Comparison of ENCODE assay signal across 22 cellular contexts in the genomic region with DNA sequence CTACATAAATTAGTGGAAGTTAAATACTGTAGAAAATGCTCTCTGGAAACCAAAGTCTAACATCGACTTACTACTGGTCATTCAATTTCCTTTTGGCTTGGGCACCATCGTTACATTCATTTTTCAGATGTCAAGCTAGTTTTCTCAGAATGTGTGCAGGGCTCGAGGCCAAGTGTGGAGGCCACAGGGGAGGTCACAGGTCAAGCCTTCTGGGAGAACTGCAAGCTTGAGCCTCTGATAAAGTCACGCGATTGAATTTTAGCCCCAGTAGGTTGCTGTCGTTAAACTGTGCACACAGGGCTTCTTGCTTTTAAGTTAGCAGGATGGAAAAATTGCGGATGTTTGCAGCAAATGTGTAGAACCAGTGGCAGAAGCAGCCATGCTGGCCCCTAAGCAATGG.
A peak's percentile ranks its signal among the peaks of the same experiment; 100 is the strongest.
DNase-seq lines count a peak whose midpoint lies in the region; ATAC-seq, FAIRE-seq and TF ChIP-seq lines count a peak whose summit lies in the region.
"Had no signal": no experiment of that assay in that cellular context is flagged by ENCODE, and none has a peak within 500 bp of the region (broad histone marks: within the 10 kb centered on the region; RNA-seq: fewer than 3 reads in every experiment).

No MANE protein-coding gene starts in this region.

- H2AFZ ChIP-seq in HepG2 (ENCODE audit: low read length) (no peak overlapping the region), H9 (ENCODE audit: low read length) (no peak overlapping the region)

- H3K23me2 ChIP-seq in H9 (ENCODE audit: insufficient read length, low read depth, low read length, poor library complexity, severe bottlenecking) = no peaks in the 10 kb centered on the region

- no peak for ATAC-seq in HepG2
- no peak for ATAC-seq in natural killer cell
- ATAC-seq: PC-3 had no signal

- H3K9me3 Mint-ChIP-seq in nephron progenitor cell (peaks cover 18% of the 10 kb centered on the region), natural killer cell (no peaks in the 10 kb centered on the region), H9 (peaks cover 8 to 12% of the 10 kb centered on the region in 2 experiments; a peak in 4 of 5 replicates)

- TF ChIP-seq EP300 in HepG2 (IDR thresholded peaks at IDR 0.05; ENCODE audit: low read depth in 2 of 2, low read length in 2 of 2) = no peak
- no peak for TF ChIP-seq EP300 in HepG2 (CRISPR knock-in tag; IDR thresholded peaks at IDR 0.05; ENCODE audit: borderline replicate concordance)

- H3K36me3 Mint-ChIP-seq in nephron progenitor cell (ENCODE audit: low read depth) (peaks cover 18% of the 10 kb centered on the region), natural killer cell (no peaks in the 10 kb centered on the region), H9 (ENCODE audit: insufficient read depth in 1 of 3, low read depth in 3 of 3) (peaks cover 0 to 12% (median 2%) of the 10 kb centered on the region in 3 experiments; a peak in 4 of 7 replicates)

- H3K14ac ChIP-seq in H9 (ENCODE audit: insufficient read depth, low read length) = no peak overlapping the region

- no peak overlapping the region for H3T11ph ChIP-seq in H9 (ENCODE audit: low read length)

- no TSS peak for BruUV-seq in HepG2 (replicated peaks; lab: Mats Ljungman, UMichigan)

- no peak for FAIRE-seq in HepG2 (lab: Jason Lieb, UNC)
- FAIRE-seq: D721Med, GM12892, GM18507, H1 had no signal

- no peak overlapping the region for H3K27ac ChIP-seq in liver (ENCODE audit: low read depth in 1 of 2, low read length in 2 of 2)
- no peak overlapping the region for H3K27ac ChIP-seq in HepG2 (ENCODE audit: extremely low read length, insufficient read depth, low read length)
- no peak overlapping the region for H3K27ac ChIP-seq in H9 (ENCODE audit: insufficient read length, low read depth, low read length)
- H3K27ac ChIP-seq: 22Rv1, C4-2B, RWPE1, SJCRH30 had no signal

- 65% methylated on average over 7 of the region's 7 CpGs for WGBS in liver
- 49% methylated on average over 7 of the region's 7 CpGs for whole genome bisulfite sequencing in HepG2 (ENCODE audit: low lambda C conversion rate)
- WGBS in H9 (ENCODE audit: extremely low coverage, insufficient read length, low lambda C conversion rate) = no CpG with 5 or more reads among the region's 7 CpGs

- TF ChIP-seq CTCF in liver (IDR thresholded peaks at IDR 0.05; ENCODE audit: low read depth, low read length, missing input control) (no peak), HepG2 (CRISPR knock-in tag; IDR thresholded peaks at IDR 0.05) (no peak), fibroblast of the aortic adventitia (IDR thresholded peaks at IDR 0.05; ENCODE audit: insufficient read depth, low read length) (no peak), nephron progenitor cell (IDR thresholded peaks at IDR 0.05) (no peak), natural killer cell (IDR thresholded peaks at IDR 0.05) (no peak), H9 (conservative IDR thresholded peaks at IDR 0.05) (no peak)

- intact Hi-C loops in HepG2 (cut with micrococcal nuclease; ENCODE audit: unreplicated experiment) (no loop called here), natural killer cell (cut with micrococcal nuclease) (no loop called here)

- peaks cover 3% of the 10 kb centered on the region for H3K27me3 Mint-ChIP-seq in nephron progenitor cell (ENCODE audit: low read depth, poor library complexity)
- no peaks in the 10 kb centered on the region for H3K27me3 Mint-ChIP-seq in natural killer cell (ENCODE audit: low read depth in 2 of 2)
- H3K27me3 Mint-ChIP-seq in H9 (ENCODE audit: low read depth) = peaks cover 1% of the 10 kb centered on the region; the same call in 1 of the 2 replicates

- H3K79me1 ChIP-seq in H9 (ENCODE audit: insufficient read depth, low read depth, low read length, poor library complexity, severe bottlenecking) = no peaks in the 10 kb centered on the region

- H2BK12ac ChIP-seq in H9 (ENCODE audit: insufficient read length, low read depth, low read length) = no peak overlapping the region

- no peak overlapping the region for H4K91ac ChIP-seq in H9 (ENCODE audit: insufficient read length, low read depth, low read length)

- peaks cover 0 to 4% (median 2%) of the 10 kb centered on the region in 4 donors for H3K9me3 ChIP-seq in liver (ENCODE audit: control insufficient read depth in 4 of 4, low read length in 3 of 4)
- no peaks in the 10 kb centered on the region for H3K9me3 ChIP-seq in HepG2 (ENCODE audit: low read length)
- H3K9me3 ChIP-seq in H9 (ENCODE audit: control insufficient read depth, low read depth, low read length) = no peaks in the 10 kb centered on the region
- H3K9me3 ChIP-seq: SJCRH30 had no signal

- H3K9ac ChIP-seq in liver (ENCODE audit: low read depth in 1 of 2, low read length in 2 of 2) (no peak overlapping the region), HepG2 (ENCODE audit: insufficient read depth, low read depth, low read length) (no peak overlapping the region), H9 (ENCODE audit: extremely low read depth, insufficient read length, low read length) (no peak overlapping the region)

- no peaks in the 10 kb centered on the region for H4K20me1 ChIP-seq in HepG2 (ENCODE audit: insufficient read depth, low read length)
- H4K20me1 ChIP-seq in H9 (ENCODE audit: control insufficient read depth, insufficient read depth, insufficient read length) = no peaks in the 10 kb centered on the region

- no peak overlapping the region for H2BK120ac ChIP-seq in H9 (ENCODE audit: low read depth, low read length, poor library complexity, severe bottlenecking)

- H3K4me3 ChIP-seq in liver (ENCODE audit: low read depth in 1 of 3, low read length in 3 of 3) (no peak overlapping the region), HepG2 (replicated peaks in 1 of 3; ENCODE audit: insufficient read depth in 1 of 3, low read depth in 2 of 3, low read length in 3 of 3) (no peak overlapping the region), fibroblast of the aortic adventitia (ENCODE audit: low read depth, low read length) (no peak overlapping the region)
- H3K4me3 ChIP-seq: SJCRH30 had no signal

- H3K79me2 ChIP-seq in HepG2 (ENCODE audit: insufficient read depth, low read length) (no peaks in the 10 kb centered on the region), H9 (ENCODE audit: insufficient read depth, low read length) (no peaks in the 10 kb centered on the region)

- no peaks in the 10 kb centered on the region for H3K27me3 ChIP-seq in liver (ENCODE audit: control insufficient read depth in 4 of 4, insufficient read depth in 4 of 4, low read length in 3 of 4)
- no peaks in the 10 kb centered on the region for H3K27me3 ChIP-seq in HepG2 (ENCODE audit: control insufficient read depth in 1 of 2, insufficient read depth in 2 of 2, low read length in 2 of 2)
- H3K27me3 ChIP-seq in H9 (ENCODE audit: insufficient read depth, low read length) = no peaks in the 10 kb centered on the region
- H3K27me3 ChIP-seq: SJCRH30 had no signal

- H3K23ac ChIP-seq in H9 (ENCODE audit: insufficient read length, low read depth, low read length) = no peak overlapping the region

- no peak overlapping the region for H4K8ac ChIP-seq in H9 (replicated peaks; ENCODE audit: insufficient read length, low read depth, low read length)

- no peak overlapping the region for H2BK15ac ChIP-seq in H9 (ENCODE audit: low read depth, low read length)

- CTCF ChIA-PET in HepG2 (lab: Yijun Ruan, JAX; ENCODE audit: low intra/inter-chr PET ratio, low total read pairs) = no interaction called here

- H3K4me1 Mint-ChIP-seq in nephron progenitor cell = peaks cover 32% of the 10 kb centered on the region
- peaks cover 47 to 64% of the 10 kb centered on the region in 2 donors for H3K4me1 Mint-ChIP-seq in natural killer cell
- peaks cover 7 to 23% of the 10 kb centered on the region in 2 experiments for H3K4me1 Mint-ChIP-seq in H9

- H2BK5ac ChIP-seq in H9 (ENCODE audit: insufficient read length, low read length) = no peak overlapping the region

- H3K36me3 ChIP-seq in liver (ENCODE audit: control insufficient read depth in 4 of 4, insufficient read depth in 3 of 4, low read depth in 1 of 4, low read length in 3 of 4) (no peaks in the 10 kb centered on the region), HepG2 (replicated peaks in 1 of 2; ENCODE audit: control insufficient read depth in 1 of 2, insufficient read depth in 2 of 2, low read length in 2 of 2) (no peaks in the 10 kb centered on the region)
- H3K36me3 ChIP-seq: SJCRH30 had no signal

- in situ Hi-C loops in HepG2 (cut with HindIII; ENCODE audit: extremely low pct_ligation_motif_present, low pct_unique_long_range_greater_than_20kb) = no loop called here

- DNase-seq in HepG2 (ENCODE audit: low spot score) (no peak), fibroblast of the aortic adventitia (ENCODE audit: low read depth) (peak; percentile 5), nephron progenitor cell (no peak), NCI-H226 (no peak), NCI-H446 (lab: John Stamatoyannopoulos, UW) (no peak), natural killer cell (no peak), H9 (no peak)
- DNase-seq: AML-193, KG1, NCI-H1694 treated with DMSO at 0.1 percent for 48 hours, NCI-H510A treated with DMSO at 0.1 percent for 48 hours, NCI-H774, PC-3, SJCRH30 had no signal

- H3K4me3 Mint-ChIP-seq in nephron progenitor cell (no peak overlapping the region), natural killer cell (no peak overlapping the region), H9 (no peak overlapping the region)

- H4K5ac ChIP-seq in H9 (ENCODE audit: insufficient read length, low read depth, low read length) = no peak overlapping the region

- no peaks in the 10 kb centered on the region for H3K4me1 ChIP-seq in liver (ENCODE audit: control insufficient read depth in 4 of 4, insufficient read depth in 4 of 4, low read length in 3 of 4)
- no peaks in the 10 kb centered on the region for H3K4me1 ChIP-seq in HepG2 (ENCODE audit: insufficient read depth, low read length)
- H3K4me1 ChIP-seq in H9 (ENCODE audit: insufficient read depth, low read length) = no peaks in the 10 kb centered on the region
- H3K4me1 ChIP-seq: SJCRH30 had no signal

- no peak overlapping the region for H3K18ac ChIP-seq in H9 (ENCODE audit: insufficient read length, low read depth, low read length)

- no peak overlapping the region for H2BK20ac ChIP-seq in H9 (ENCODE audit: low read depth, low read length, poor library complexity, severe bottlenecking)

- H2AK5ac ChIP-seq in H9 (ENCODE audit: insufficient read length, low read length) = no peak overlapping the region

- H3K4me2 ChIP-seq in HepG2 (ENCODE audit: low read depth, low read length) (no peak overlapping the region), H9 (ENCODE audit: insufficient read depth, insufficient read length, low read length) (no peak overlapping the region)

- H3K27ac Mint-ChIP-seq in nephron progenitor cell (peak overlapping the region; percentile 72), natural killer cell (peak overlapping the region in 1 of 2 donors; percentile 82), H9 (no peak overlapping the region)

- H3K4ac ChIP-seq in H9 (ENCODE audit: low read depth, low read length) = no peak overlapping the region

- TF ChIP-seq RAD21 in liver (IDR thresholded peaks at IDR 0.05) (no peak), HepG2 (CRISPR knock-in tag; IDR thresholded peaks at IDR 0.05) (no peak)

- POLR2A ChIA-PET in HepG2 (lab: Yijun Ruan, JAX) = no interaction called here

- no peak overlapping the region for H3K56ac ChIP-seq in H9 (ENCODE audit: insufficient read length, low read depth, low read length)

- no peak for TF ChIP-seq POLR2A in HepG2 (IDR thresholded peaks at IDR 0.05; ENCODE audit: insufficient read depth in 1 of 2, low read depth in 2 of 2, low read length in 2 of 2)

TF ChIP-seq in liver, 16 proteins besides CTCF, POLR2A, EP300 and RAD21 (continues in another document):
- TF ChIP-seq NR2F2 (IDR thresholded peaks at IDR 0.05) = peak; percentile 43
